Comparison of ENCODE assay signal across 23 cellular contexts in the genomic region with DNA sequence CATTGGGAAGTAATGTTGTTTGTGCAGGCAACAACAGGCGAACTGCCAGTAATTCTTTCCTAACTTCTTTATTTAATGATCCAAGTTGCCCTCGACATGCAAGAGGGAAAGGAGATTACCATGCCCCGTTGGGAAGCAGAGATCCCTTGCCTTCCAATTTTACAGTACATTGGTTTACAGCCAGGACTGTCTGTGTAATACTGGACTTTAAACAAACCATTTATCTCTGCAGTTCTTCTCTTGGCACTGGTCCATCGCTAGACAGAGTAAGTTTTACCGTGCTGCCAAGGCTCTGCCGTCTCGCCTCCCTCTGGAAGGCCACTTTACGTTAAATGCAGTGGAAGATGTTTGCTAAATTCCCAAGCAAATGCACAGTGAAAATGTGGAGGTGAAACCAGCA.
DNase-seq lines count a peak whose midpoint lies in the region; ATAC-seq, FAIRE-seq and TF ChIP-seq lines count a peak whose summit lies in the region.
"Had no signal": no experiment of that assay in that cellular context is flagged by ENCODE, and none has a peak within 500 bp of the region (broad histone marks: within the 10 kb centered on the region; RNA-seq: fewer than 3 reads in every experiment).

No MANE protein-coding gene starts in this region.

- H3K27me3 ChIP-seq in hepatocyte, result no peaks in the 10 kb centered on the region
- H3K27me3 ChIP-seq in pancreas, result no peaks in the 10 kb centered on the region
- H3K27me3 ChIP-seq: BE2C; BLaER1 treated with 17β-estradiol and CSF1 and Interleukin-3, amounts not matched to agents 10 nM and 100 nM had no signal

- ATAC-seq in pancreas, result no peak
- ATAC-seq: GM12878, GM23338, HCT116 had no signal

- H3K4me2 ChIP-seq in hepatocyte, result no peak overlapping the region
- H3K4me2 ChIP-seq: BLaER1 treated with 17β-estradiol and CSF1 and Interleukin-3, amounts not matched to agents 10 nM and 100 nM; GM23338 had no signal

- H3K27ac ChIP-seq in hepatocyte, result no peak overlapping the region
- no peak overlapping the region for H3K27ac ChIP-seq in pancreas
- H3K27ac ChIP-seq: 22Rv1; BLaER1 treated with 17β-estradiol and CSF1 and Interleukin-3, amounts not matched to agents 10 nM and 100 nM had no signal

- H3K9me2 ChIP-seq in hepatocyte (replicated peaks; ENCODE audit: insufficient read depth), result no peaks in the 10 kb centered on the region

- no peak overlapping the region for H2AFZ ChIP-seq in hepatocyte
- H2AFZ ChIP-seq: GM23338 had no signal

- peak; percentile 34 for FAIRE-seq in pancreas (lab: Jason Lieb, UNC)
- FAIRE-seq: A204.1, D721Med, GM12878, GM19239 had no signal

- H3K4me3 ChIP-seq in hepatocyte (no peak overlapping the region), pancreas (no peak overlapping the region)
- H3K4me3 ChIP-seq: BLaER1 treated with 17β-estradiol and CSF1 and Interleukin-3, amounts not matched to agents 10 nM and 100 nM; GM12878; GM23338 had no signal

- H4K20me1 ChIP-seq in hepatocyte (ENCODE audit: insufficient read depth, poor library complexity, severe bottlenecking), result no peaks in the 10 kb centered on the region
- H4K20me1 ChIP-seq: BLaER1 treated with 17β-estradiol and CSF1 and Interleukin-3, amounts not matched to agents 10 nM and 100 nM had no signal

- WGBS in hepatocyte (ENCODE audit: low lambda C conversion rate, missing lambda C conversion rate), result 62% methylated on average over 8 of the region's 8 CpGs
- WGBS in pancreas, 2 donors, result 54 to 67% methylated on average over 8 of the region's 8 CpGs

- peak; percentile 2 for DNase-seq in NCI-H1105 treated with DMSO at 0.1 percent for 48 hours (lab: John Stamatoyannopoulos, UW)
- DNase-seq in NCI-H1105 (lab: John Stamatoyannopoulos, UW), result no peak
- DNase-seq in NCI-H69 (lab: John Stamatoyannopoulos, UW), result peak; percentile 82
- DNase-seq in hepatocyte (ENCODE audit: low spot score), result peak; percentile 20
- no peak for DNase-seq in pancreas
- no peak for DNase-seq in AML-193 (lab: John Stamatoyannopoulos, UW)
- DNase-seq in activated effector memory CD4-positive, alpha-beta T cell treated with anti-CD3 and anti-CD28 coated beads, Interleukin-2, amount 50 U/mL, for 16 hours, result no peak
- DNase-seq: BE2C; CD4-positive, alpha-beta T cell; CD8-positive, alpha-beta memory T cell; DMS 273 treated with DMSO at 0.1 percent for 48 hours; DMS79; EL; GDM1; H9 had no signal

- H3K36me3 ChIP-seq in hepatocyte (replicated peaks; ENCODE audit: insufficient read depth, low read depth) (no peaks in the 10 kb centered on the region), pancreas (no peaks in the 10 kb centered on the region)
- H3K36me3 ChIP-seq: BE2C; BLaER1 treated with 17β-estradiol and CSF1 and Interleukin-3, amounts not matched to agents 10 nM and 100 nM had no signal

- intact Hi-C loops in pancreas (cut with DNase I), result no loop called here

- no peaks in the 10 kb centered on the region for H3K79me2 ChIP-seq in hepatocyte

- H3K9me3 ChIP-seq in hepatocyte (ENCODE audit: low read depth) (no peaks in the 10 kb centered on the region), pancreas (no peaks in the 10 kb centered on the region)
- H3K9me3 ChIP-seq: BE2C had no signal

- no peak for TF ChIP-seq CTCF in hepatocyte (IDR thresholded peaks at IDR 0.05; ENCODE audit: poor library complexity)
- TF ChIP-seq CTCF in pancreas (IDR thresholded peaks at IDR 0.05), result no peak

- H3K4me1 ChIP-seq in hepatocyte (ENCODE audit: insufficient read depth), result no peaks in the 10 kb centered on the region
- H3K4me1 ChIP-seq in pancreas, result no peaks in the 10 kb centered on the region
- H3K4me1 ChIP-seq: BE2C; BLaER1 treated with 17β-estradiol and CSF1 and Interleukin-3, amounts not matched to agents 10 nM and 100 nM had no signal

Comparison
In these comparisons a context has a peak if more than half of its experiments do, and no peak if none do; other contexts are left out.
1. DNase-seq: peak in NCI-H1105 treated with DMSO at 0.1 percent for 48 hours (single experiment), NCI-H69 (single experiment) and hepatocyte (single experiment); none in NCI-H1105 (single experiment), pancreas (0 of 6), AML-193 (0 of 2) and activated effector memory CD4-positive, alpha-beta T cell treated with anti-CD3 and anti-CD28 coated beads, Interleukin-2, amount 50 U/mL, for 16 hours (single experiment).